ENCODE assay signal across 26 cellular contexts in the genomic region with DNA sequence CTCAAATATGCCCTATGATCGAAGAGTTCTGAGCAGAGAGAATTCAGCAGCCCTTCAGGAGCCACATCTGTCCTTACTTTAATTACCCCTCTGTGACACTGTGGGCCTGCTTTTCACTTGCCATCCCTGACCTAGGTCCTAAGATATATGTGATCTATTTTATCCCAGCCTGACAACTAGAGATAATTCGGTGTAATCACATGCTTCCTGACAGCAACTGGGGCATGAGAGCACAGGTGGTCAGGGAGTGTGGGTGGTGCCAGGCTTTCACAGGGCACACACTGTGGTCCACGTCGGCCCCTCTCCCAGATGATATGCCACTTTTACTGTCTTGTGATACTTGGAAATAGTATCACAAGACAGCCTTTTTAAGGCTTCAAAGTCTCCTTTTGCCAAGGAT. TPM values are rescaled to one million over a fixed set of nuclear protein-coding genes. Genes with fewer than 3 reads are reported as not detected.
DNase-seq lines count a peak whose midpoint lies in the region; ATAC-seq, FAIRE-seq and TF ChIP-seq lines count a peak whose summit lies in the region.
"Had no signal": no experiment of that assay in that cellular context is flagged by ENCODE, and none has a peak within 500 bp of the region (broad histone marks: within the 10 kb centered on the region; RNA-seq: fewer than 3 reads in every experiment).

No MANE protein-coding gene starts in this region.

- H3K9ac ChIP-seq in BLaER1 (peak overlapping the region; percentile 36; the same call in 1 of the 2 replicates), astrocyte (ENCODE audit: low read length) (no peak overlapping the region)
- H3K9ac ChIP-seq: GM23248 had no signal

- H3K4me2 ChIP-seq in BLaER1 (peak overlapping the region; percentile 96), DOHH2 (ENCODE audit: low read length) (peak overlapping the region; percentile 36), astrocyte (ENCODE audit: low read length) (no peak overlapping the region)

- H3K27ac Mint-ChIP-seq in astrocyte (ENCODE audit: unreplicated experiment) (no peak overlapping the region), nephron progenitor cell (peak overlapping the region; percentile 60)
- H3K27ac Mint-ChIP-seq: activated naive CD4-positive, alpha-beta T cell treated with anti-CD3 and anti-CD28 coated beads, Interleukin-2, amount 50 U/mL, for 24 hours; CD4-positive, alpha-beta T cell; dendritic cell treated with granulocyte-macrophage colony-stimulating factor and Interleukin-4, amounts not matched to agents 40 ng/mL and 50 ng/mL, for 4 days; HFFc6; memory B cell; type B pancreatic cell had no signal

- H4K20me1 ChIP-seq in BLaER1 (peaks cover 53% of the 10 kb centered on the region), DOHH2 (ENCODE audit: control insufficient read depth, insufficient read depth, low read depth, low read length) (no peaks in the 10 kb centered on the region), astrocyte (ENCODE audit: insufficient read depth, low read length) (peaks cover 5% of the 10 kb centered on the region)

- H3F3A ChIP-seq in DOHH2 (ENCODE audit: control insufficient read depth, insufficient read depth): peaks cover 17% of the 10 kb centered on the region

- peak overlapping the region; percentile 65 for H3K27ac ChIP-seq in BLaER1
- H3K27ac ChIP-seq in DOHH2 (ENCODE audit: low read depth, low read length): no peak overlapping the region
- no peak overlapping the region for H3K27ac ChIP-seq in astrocyte (ENCODE audit: low read depth, low read length)
- H3K27ac ChIP-seq: esophagus muscularis mucosa, foreskin keratinocyte, GM23248, HL-60, SJCRH30 had no signal

- H3K9me3 ChIP-seq in BLaER1 (no peaks in the 10 kb centered on the region), DOHH2 (ENCODE audit: control insufficient read depth, insufficient read depth, low read length) (no peaks in the 10 kb centered on the region), astrocyte (ENCODE audit: insufficient read depth, low read depth, low read length) (no peaks in the 10 kb centered on the region)
- H3K9me3 ChIP-seq: esophagus muscularis mucosa, SJCRH30 had no signal

- H3K9me3 Mint-ChIP-seq in astrocyte (ENCODE audit: unreplicated experiment): peaks cover 3% of the 10 kb centered on the region
- H3K9me3 Mint-ChIP-seq in nephron progenitor cell: no peaks in the 10 kb centered on the region
- H3K9me3 Mint-ChIP-seq: activated naive CD4-positive, alpha-beta T cell treated with anti-CD3 and anti-CD28 coated beads, Interleukin-2, amount 50 U/mL, for 24 hours; CD4-positive, alpha-beta T cell; dendritic cell treated with granulocyte-macrophage colony-stimulating factor and Interleukin-4, amounts not matched to agents 40 ng/mL and 50 ng/mL, for 4 days; HFFc6; memory B cell; type B pancreatic cell had no signal

- FAIRE-seq in astrocyte (lab: Jason Lieb, UNC): no peak

- H3K4me1 ChIP-seq in BLaER1 (peaks cover 99% of the 10 kb centered on the region), DOHH2 (ENCODE audit: control insufficient read depth, low read length) (peaks cover 48% of the 10 kb centered on the region), astrocyte (ENCODE audit: insufficient read depth, low read length) (peaks cover 8% of the 10 kb centered on the region)
- H3K4me1 ChIP-seq: foreskin keratinocyte, SJCRH30 had no signal

- no peak for TF ChIP-seq CTCF in DOHH2 (IDR thresholded peaks at IDR 0.05; ENCODE audit: low read depth, low read length, poor library complexity, severe bottlenecking)
- no peak for TF ChIP-seq CTCF in astrocyte (IDR thresholded peaks at IDR 0.05; ENCODE audit: insufficient read depth, low read depth, low read length)
- TF ChIP-seq CTCF in nephron progenitor cell (IDR thresholded peaks at IDR 0.05): no peak

- H3K27me3 Mint-ChIP-seq in astrocyte (ENCODE audit: low read depth, unreplicated experiment) (peaks cover 43% of the 10 kb centered on the region), nephron progenitor cell (ENCODE audit: low read depth, poor library complexity) (peaks cover 54% of the 10 kb centered on the region)

- H2AFZ ChIP-seq in astrocyte (ENCODE audit: low read depth, low read length): no peak overlapping the region
- H2AFZ ChIP-seq: GM23248 had no signal

- H3K36me3 Mint-ChIP-seq in astrocyte (ENCODE audit: low read depth, unreplicated experiment): no peaks in the 10 kb centered on the region
- no peaks in the 10 kb centered on the region for H3K36me3 Mint-ChIP-seq in nephron progenitor cell (ENCODE audit: low read depth)
- H3K36me3 Mint-ChIP-seq: activated naive CD4-positive, alpha-beta T cell treated with anti-CD3 and anti-CD28 coated beads, Interleukin-2, amount 50 U/mL, for 24 hours; memory B cell; type B pancreatic cell had no signal

- ATAC-seq in GM21723 (IDR thresholded peaks at IDR 0.05; ENCODE audit: unreplicated experiment): no peak
- ATAC-seq: activated CD4-positive, CD25-positive, alpha-beta regulatory T cell treated with anti-CD3 and anti-CD28 coated beads, Interleukin-2, amount 50 U/mL, for 24 hours; foreskin keratinocyte; left colon; Panc1 had no signal

- no peak for DNase-seq in astrocyte (ENCODE audit: low read depth)
- DNase-seq in nephron progenitor cell: no peak
- no peak for DNase-seq in HEK293T (ENCODE audit: extremely low spot score)
- no peak for DNase-seq in stimulated activated CD4-positive, alpha-beta T cell treated with anti-CD3 and anti-CD28 coated beads, Interleukin-2, amount 100 ng/mL, for 48 hours
- DNase-seq: activated CD4-positive, alpha-beta T cell treated with anti-CD3 and anti-CD28 coated beads, Interleukin-2, amount 50 U/mL, for 48 hours; activated CD8-positive, alpha-beta memory T cell treated with anti-CD3 and anti-CD28 coated beads, Interleukin-2, amount 50 U/mL, for 48 hours; anterior cingulate cortex; CD4-positive, alpha-beta T cell; foreskin keratinocyte; GM23248; HFFc6; left colon; NCI-H146; NCI-H510A; SJCRH30 had no signal

- H3K9me2 ChIP-seq in DOHH2 (replicated peaks; ENCODE audit: control insufficient read depth, low read length): no peaks in the 10 kb centered on the region

- H3K4me1 Mint-ChIP-seq in astrocyte (ENCODE audit: low read depth, unreplicated experiment): peaks cover 9% of the 10 kb centered on the region
- peaks cover 24% of the 10 kb centered on the region for H3K4me1 Mint-ChIP-seq in nephron progenitor cell

- H3K79me2 ChIP-seq in DOHH2 (ENCODE audit: control insufficient read depth, low read length): no peaks in the 10 kb centered on the region
- no peaks in the 10 kb centered on the region for H3K79me2 ChIP-seq in astrocyte (ENCODE audit: insufficient read depth, low read length)

- H3K36me3 ChIP-seq in BLaER1 (no peaks in the 10 kb centered on the region), DOHH2 (ENCODE audit: control insufficient read depth, low read length) (no peaks in the 10 kb centered on the region), astrocyte (ENCODE audit: insufficient read depth, low read length) (no peaks in the 10 kb centered on the region)
- H3K36me3 ChIP-seq: esophagus muscularis mucosa, SJCRH30 had no signal

- CTCF ChIA-PET in HEK293T (lab: Yijun Ruan, JAX): no interaction called here

- H3K4me3 ChIP-seq in BLaER1 (peak overlapping the region; percentile 46; the same call in 1 of the 2 replicates), DOHH2 (ENCODE audit: low read length) (no peak overlapping the region), astrocyte (ENCODE audit: insufficient read depth, low read depth, low read length) (no peak overlapping the region)
- H3K4me3 ChIP-seq: esophagus muscularis mucosa, GM23248, SJCRH30 had no signal

- POLR2A ChIA-PET in HEK293T (lab: Yijun Ruan, JAX): interaction anchor here (1.0 kb wide), 1 partner anchor 35 kb away, joined by 3 read pairs; the partner anchor contains the start of gene USP18

- H3K27me3 ChIP-seq in BLaER1 (peaks cover 30% of the 10 kb centered on the region), DOHH2 (ENCODE audit: control insufficient read depth, low read length) (no peaks in the 10 kb centered on the region), astrocyte (ENCODE audit: insufficient read depth, low read length) (peaks cover 13% of the 10 kb centered on the region)
- H3K27me3 ChIP-seq: SJCRH30 had no signal

- H3K4me3 Mint-ChIP-seq in astrocyte (ENCODE audit: unreplicated experiment) (peak overlapping the region; percentile 9), nephron progenitor cell (no peak overlapping the region)
- H3K4me3 Mint-ChIP-seq: activated naive CD4-positive, alpha-beta T cell treated with anti-CD3 and anti-CD28 coated beads, Interleukin-2, amount 50 U/mL, for 24 hours; CD4-positive, alpha-beta T cell; dendritic cell treated with granulocyte-macrophage colony-stimulating factor and Interleukin-4, amounts not matched to agents 40 ng/mL and 50 ng/mL, for 4 days; HFFc6; memory B cell; type B pancreatic cell had no signal

TF ChIP-seq in HEK293T, 16 proteins besides CTCF, POLR2A, EP300 and RAD21:
- TF ChIP-seq NFRKB (IDR thresholded peaks at IDR 0.05) (no peak), SP1 (IDR thresholded peaks at IDR 0.05) (no peak), FOXK2 (IDR thresholded peaks at IDR 0.05) (no peak), BHLHE40 (IDR thresholded peaks at IDR 0.05; ENCODE audit: borderline replicate concordance) (no peak), ZNF384 (IDR thresholded peaks at IDR 0.05) (no peak), FOXA1 (IDR thresholded peaks at IDR 0.05) (no peak), CTBP1 (IDR thresholded peaks at IDR 0.05; ENCODE audit: borderline replicate concordance) (no peak), FOXM1 (IDR thresholded peaks at IDR 0.05; ENCODE audit: borderline replicate concordance) (no peak), ELF4 (IDR thresholded peaks at IDR 0.05) (no peak), L3MBTL2 (conservative IDR thresholded peaks at IDR 0.05) (no peak), ARNT (IDR thresholded peaks at IDR 0.05) (no peak), SUZ12 (IDR thresholded peaks at IDR 0.05) (no peak), HDGF (IDR thresholded peaks at IDR 0.05; ENCODE audit: borderline replicate concordance) (no peak), LEF1 (IDR thresholded peaks at IDR 0.05; ENCODE audit: borderline replicate concordance) (no peak)

RNA-seq across cellular contexts. Expression of gene TUBA8, which starts 3.9 kb away (rescaled TPM):
- 0.79 TPM in 1 of 2 replicates, not detected in the other for total RNA-seq in astrocyte

RNA-seq across cellular contexts. Expression of gene USP18, which starts 35.5 kb away (rescaled TPM):
- total RNA-seq in astrocyte: 78.7 and 87.1 TPM in 2 replicates

RNA-seq across cellular contexts. Expression of gene PEX26, which starts 36.7 kb away (rescaled TPM):
- 41.7 and 41.9 TPM in 2 replicates for total RNA-seq in astrocyte
